14 cellular contexts compared by ENCODE assay signal in the genomic region with DNA sequence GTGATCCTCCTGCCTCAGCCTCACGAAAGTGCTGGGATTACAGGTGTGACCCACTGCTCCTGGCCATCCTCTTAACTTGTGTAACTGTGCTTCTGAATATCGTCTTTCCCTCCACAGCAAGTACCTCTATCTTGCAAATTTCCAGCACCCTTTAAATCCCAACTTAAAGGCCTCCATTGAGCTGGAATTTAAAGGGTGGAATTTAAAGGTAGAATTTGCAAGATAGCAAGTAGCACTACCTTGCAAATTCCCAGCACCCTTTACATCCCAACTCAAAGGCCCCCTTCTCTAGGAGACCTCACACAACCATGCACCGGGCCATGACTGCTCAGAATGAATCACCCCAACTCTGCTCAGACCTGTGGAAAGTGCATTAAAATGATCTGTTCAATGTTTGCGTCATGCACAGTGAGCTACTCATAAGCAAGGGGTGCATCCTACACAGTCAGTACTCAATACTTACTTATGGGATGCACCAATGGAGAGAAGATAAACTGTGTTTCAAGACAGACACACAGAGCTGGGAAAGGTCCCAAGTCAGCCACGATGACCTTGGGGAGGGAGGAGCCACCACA.
"Had no signal": no experiment of that assay in that cellular context is flagged by ENCODE, and none has a peak within 500 bp of the region (broad histone marks: within the 10 kb centered on the region; RNA-seq: fewer than 3 reads in every experiment).

No MANE protein-coding gene starts in this region.

- DNase-seq: activated CD4-positive, alpha-beta T cell treated with anti-CD3 and anti-CD28 coated beads for 1 hour; activated CD4-positive, alpha-beta T cell treated with anti-CD3 and anti-CD28 coated beads, Interleukin-2, amount 50 U/mL, for 48 hours; activated CD8-positive, alpha-beta memory T cell treated with anti-CD3 and anti-CD28 coated beads, Interleukin-2, amount 10 ng/mL, durations not matched to agents 7 days and 5 days; activated effector memory CD4-positive, alpha-beta T cell treated with Interleukin-2 at 50 U/mL for 16 hours; activated T-cell treated with anti-CD3 and anti-CD28 coated beads, Interleukin-2, amount 50 U/mL, for 24 hours; amniotic stem cell; brain microvascular endothelial cell; dermis blood vessel endothelial cell; ovary; stimulated activated CD4-positive, alpha-beta T cell treated with anti-CD3 and anti-CD28 coated beads, Interleukin-15, amount 100 ng/mL, for 24 hours; stimulated activated CD4-positive, alpha-beta T cell treated with anti-CD3 and anti-CD28 coated beads, Interleukin-4, amount 100 ng/mL, for 24 hours; T-helper 9 cell had no signal

- ATAC-seq: activated CD8-positive, alpha-beta memory T cell treated with anti-CD3 and anti-CD28 coated beads, Interleukin-2, amount 10 ng/mL, durations not matched to agents 7 days and 5 days had no signal

- H3K4me3 ChIP-seq: ovary, testis, uterus had no signal

- H3K27me3 ChIP-seq: brain microvascular endothelial cell, ovary, testis, uterus had no signal

- H3K9me3 ChIP-seq: ovary, testis, uterus had no signal

- H3K4me1 ChIP-seq: uterus had no signal

- H3K36me3 ChIP-seq: brain microvascular endothelial cell, ovary, uterus had no signal

- H3K27ac ChIP-seq: brain microvascular endothelial cell, ovary had no signal
